ENCODE assay signal across 8 cellular contexts in the genomic region with DNA sequence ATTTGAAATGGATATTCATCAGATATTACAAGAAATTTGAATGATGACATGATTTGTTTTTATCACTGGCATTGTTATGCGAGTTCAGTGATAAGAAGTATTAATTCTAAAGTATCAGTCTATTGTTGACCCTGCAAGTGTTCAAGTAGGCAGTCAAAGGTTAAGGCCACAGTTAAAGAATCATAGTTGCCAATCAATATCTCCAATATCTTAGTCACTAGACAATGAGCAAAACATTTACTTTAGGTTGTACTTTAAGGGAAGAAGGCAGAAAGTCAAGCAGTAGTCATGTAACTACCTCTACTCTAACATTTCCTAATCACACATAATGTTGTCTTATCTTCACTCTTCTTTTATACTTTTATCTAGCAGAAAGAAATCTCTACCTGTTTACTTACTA.
"Had no signal": no experiment of that assay in that cellular context is flagged by ENCODE, and none has a peak within 500 bp of the region (broad histone marks: within the 10 kb centered on the region; RNA-seq: fewer than 3 reads in every experiment).

No MANE protein-coding gene starts in this region.

- FAIRE-seq: G401.6, GM12878, GM12891, GM12892, GM18507, GM19239 had no signal

- DNase-seq: GDM1, GF-D8 had no signal

- H3K4me3 ChIP-seq: GM12878 had no signal

- ATAC-seq: GM12878 had no signal
